21 cellular contexts compared by ENCODE assay signal in genomic region chr9:132547052-132547431, GRCh38. TPM values are rescaled to one million over a fixed set of nuclear protein-coding genes. Genes with fewer than 3 reads are reported as not detected.
"Had no signal": no experiment of that assay in that cellular context is flagged by ENCODE, and none has a peak within 500 bp of the region (broad histone marks: within the 10 kb centered on the region; RNA-seq: fewer than 3 reads in every experiment).

No MANE protein-coding gene starts in this region.

- FAIRE-seq: keratinocyte had no signal

- ATAC-seq: activated naive CD8-positive, alpha-beta T cell treated with anti-CD3 and anti-CD28 coated beads, Interleukin-2, amount 50 U/mL, for 24 hours; activated T-helper 17 cell treated with anti-CD3 and anti-CD28 coated beads, Interleukin-2, amount 50 U/mL, for 72 hours; effector memory CD8-positive, alpha-beta T cell; naive thymus-derived CD8-positive, alpha-beta T cell; stimulated activated effector memory CD8-positive, alpha-beta T cell treated with anti-CD3 and anti-CD28 coated beads, Interleukin-12 subunit alpha, Interleukin-12 subunit beta, amount 100 ng/mL, for 72 hours had no signal

- DNase-seq: activated CD4-positive, alpha-beta T cell treated with anti-CD3 and anti-CD28 coated beads for 1 hour; activated CD4-positive, alpha-beta T cell treated with anti-CD3 and anti-CD28 coated beads, Interleukin-2, amount 50 U/mL, for 4 hours; activated naive CD4-positive, alpha-beta T cell treated with Interleukin-2 at 50 U/mL for 16 hours; activated naive CD8-positive, alpha-beta T cell treated with anti-CD3 and anti-CD28 coated beads, Interleukin-2, amount 50 U/mL, for 24 hours; cerebellar nuclear complex; dermis blood vessel endothelial cell; effector memory CD8-positive, alpha-beta T cell; erythroblast; left ventricle myocardium inferior; nucleus accumbens; T-helper 1 cell; T1000; tibial artery had no signal

- H3K4me1 ChIP-seq: breast epithelium had no signal

- H3K27ac ChIP-seq: breast epithelium, left ventricle myocardium inferior, tibial artery had no signal

- H3K4me3 ChIP-seq: tibial artery had no signal

- H3K36me3 ChIP-seq: breast epithelium, left ventricle myocardium inferior, tibial artery had no signal

- H3K9me3 ChIP-seq: breast epithelium, left ventricle myocardium inferior, tibial artery had no signal

RNA-seq across cellular contexts. Expression of gene BARHL1, which starts 35.4 kb away (rescaled TPM):
- total RNA-seq: activated T-helper 17 cell treated with anti-CD3 and anti-CD28 coated beads, Interleukin-2, amount 50 U/mL, for 72 hours; aorta; breast epithelium; dermis blood vessel endothelial cell; left ventricle myocardium inferior; mucosa of gallbladder; naive thymus-derived CD8-positive, alpha-beta T cell; subcutaneous adipose tissue had no signal
- polyA plus RNA-seq: aorta; keratinocyte; naive thymus-derived CD8-positive, alpha-beta T cell had no signal
